13 cellular contexts compared by ENCODE assay signal in genomic region chr7:129370812-129371211, GRCh38.
DNase-seq lines count a peak whose midpoint lies in the region; ATAC-seq and TF ChIP-seq lines count a peak whose summit lies in the region.
"Had no signal": no experiment of that assay in that cellular context is flagged by ENCODE, and none has a peak within 500 bp of the region (broad histone marks: within the 10 kb centered on the region; RNA-seq: fewer than 3 reads in every experiment).

No MANE protein-coding gene starts in this region.

- no peaks in the 10 kb centered on the region for H3K9me2 ChIP-seq in hepatocyte (replicated peaks; ENCODE audit: insufficient read depth)

- H3K4me2 ChIP-seq in hepatocyte: peak overlapping the region; percentile 51

- H3K27me3 ChIP-seq in A673 (replicated peaks; ENCODE audit: insufficient read depth, low read depth, low read length, poor library complexity): no peaks in the 10 kb centered on the region
- no peaks in the 10 kb centered on the region for H3K27me3 ChIP-seq in RWPE2 (ENCODE audit: insufficient read depth, poor library complexity, severe bottlenecking)
- no peaks in the 10 kb centered on the region for H3K27me3 ChIP-seq in hepatocyte
- H3K27me3 ChIP-seq in uterus: no peaks in the 10 kb centered on the region
- H3K27me3 ChIP-seq in CD8-positive, alpha-beta memory T cell (ENCODE audit: insufficient read depth, low read length, poor library complexity, severe bottlenecking): no peaks in the 10 kb centered on the region
- H3K27me3 ChIP-seq: body of pancreas had no signal

- TF ChIP-seq POLR2A in uterus (IDR thresholded peaks at IDR 0.05): no peak

- intact Hi-C loops in A673 (cut with micrococcal nuclease; ENCODE audit: unreplicated experiment) (loop anchor here (10.0 kb wide), 1 partner anchor 644 kb away; no protein-coding TSS in a partner anchor), uterus (cut with DNase I; ENCODE audit: low total_unique reads) (no loop called here)

- WGBS in hepatocyte (ENCODE audit: low lambda C conversion rate, missing lambda C conversion rate): 36% methylated on average over 5 of the region's 5 CpGs

- POLR2A ChIA-PET in A673 (lab: Charles Lee; ENCODE audit: low non-redundant PET): no interaction called here
- POLR2A ChIA-PET in CD8-positive, alpha-beta memory T cell (lab: Charles Lee): interaction anchor here (1.0 kb wide), 1 partner anchor 244 kb away, joined by 3 read pairs; no protein-coding TSS in a partner anchor

- H3K36me3 ChIP-seq in A673 (ENCODE audit: insufficient read depth, low read length, poor library complexity, severe bottlenecking) (no peaks in the 10 kb centered on the region), RWPE2 (ENCODE audit: low read depth) (no peaks in the 10 kb centered on the region), hepatocyte (replicated peaks; ENCODE audit: insufficient read depth, low read depth) (no peaks in the 10 kb centered on the region), uterus (no peaks in the 10 kb centered on the region)
- no peaks in the 10 kb centered on the region for H3K36me3 ChIP-seq in CD8-positive, alpha-beta memory T cell (ENCODE audit: insufficient read depth, low read length)

- H3K36me3 Mint-ChIP-seq in CD8-positive, alpha-beta memory T cell: peaks cover 0 to 1% (median 0%) of the 10 kb centered on the region in 3 donors

- DNase-seq in A673 (ENCODE audit: low spot score): peak; percentile 58
- no peak for DNase-seq in RWPE2 (ENCODE audit: low spot score)
- peak; percentile 29 for DNase-seq in hepatocyte (ENCODE audit: low spot score)
- DNase-seq in uterus: no peak
- no peak for DNase-seq in stimulated activated CD8-positive, alpha-beta memory T cell treated with anti-CD3 and anti-CD28 coated beads, Interleukin-4, amount 100 ng/mL, for 48 hours
- no peak for DNase-seq in CD8-positive, alpha-beta memory T cell
- DNase-seq: activated CD8-positive, alpha-beta T cell treated with anti-CD3 and anti-CD28 coated beads, Interleukin-2, amount 10 ng/mL, durations not matched to agents 7 days and 5 days; body of pancreas; DMS 273 treated with DMSO at 0.1 percent for 48 hours; effector CD4-positive, alpha-beta T cell; NCI-H526 treated with DMSO at 0.1 percent for 48 hours had no signal

- BruUV-seq in A673 (replicated peaks; lab: Mats Ljungman, UMichigan): no TSS peak

- no peak overlapping the region for H3K27ac Mint-ChIP-seq in CD8-positive, alpha-beta memory T cell
- H3K27ac Mint-ChIP-seq: activated CD8-positive, alpha-beta T cell treated with anti-CD3 and anti-CD28 coated beads, Interleukin-2, amount 10 ng/mL, durations not matched to agents 7 days and 5 days had no signal

- H3K27me3 Mint-ChIP-seq in CD8-positive, alpha-beta memory T cell: no peaks in the 10 kb centered on the region

- peak; percentile 40; the same call in 1 of the 2 replicates for TF ChIP-seq CTCF in A673 (conservative IDR thresholded peaks at IDR 0.05; ENCODE audit: low read depth, low read length)
- 0 out of 2 replicates have a peak, but pooled peaks have one; percentile 4 for TF ChIP-seq CTCF in GM12875 (IDR thresholded peaks at IDR 0.05; ENCODE audit: borderline replicate concordance, insufficient read depth, low read depth, low read length)
- TF ChIP-seq CTCF in RWPE2 (IDR thresholded peaks at IDR 0.05; ENCODE audit: poor library complexity, severe bottlenecking): peak; percentile 12
- TF ChIP-seq CTCF in hepatocyte (IDR thresholded peaks at IDR 0.05; ENCODE audit: poor library complexity): peak; percentile 9
- no peak for TF ChIP-seq CTCF in uterus (IDR thresholded peaks at IDR 0.05)

- H2AFZ ChIP-seq in hepatocyte: no peak overlapping the region

- H3K4me3 ChIP-seq in A673 (ENCODE audit: low read depth, low read length, poor library complexity, severe bottlenecking): peak overlapping the region; percentile 13
- H3K4me3 ChIP-seq in GM12875 (ENCODE audit: low read depth, low read length): no peak overlapping the region
- H3K4me3 ChIP-seq in RWPE2 (ENCODE audit: severe bottlenecking): no peak overlapping the region
- no peak overlapping the region for H3K4me3 ChIP-seq in hepatocyte
- H3K4me3 ChIP-seq in uterus: no peak overlapping the region
- H3K4me3 ChIP-seq in CD8-positive, alpha-beta memory T cell (ENCODE audit: low read length): no peak overlapping the region
- H3K4me3 ChIP-seq: body of pancreas had no signal

- CTCF ChIA-PET in A673 (lab: Charles Lee): interaction anchor here (1.2 to 1.7 kb wide), 2 partner anchors 152 to 273 kb away, joined by 3 to 5 read pairs; no protein-coding TSS in a partner anchor
- CTCF ChIA-PET in CD8-positive, alpha-beta memory T cell (lab: Charles Lee): interaction anchor here (1.2 to 2.2 kb wide), 4 partner anchors 11 to 458 kb away, joined by 4 to 6 read pairs (median 4); no protein-coding TSS in a partner anchor

- H3K4me1 Mint-ChIP-seq in CD8-positive, alpha-beta memory T cell: peaks cover 14 to 16% (median 16%) of the 10 kb centered on the region in 3 donors

- no peak for ATAC-seq in RWPE2 (ENCODE audit: low read depth)
- ATAC-seq in GM21528 (IDR thresholded peaks at IDR 0.05; ENCODE audit: low FRiP score, unreplicated experiment): no peak
- ATAC-seq: activated CD8-positive, alpha-beta T cell treated with anti-CD3 and anti-CD28 coated beads, Interleukin-2, amount 10 ng/mL, durations not matched to agents 7 days and 5 days; body of pancreas had no signal

- H3K4me3 Mint-ChIP-seq in CD8-positive, alpha-beta memory T cell: no peak overlapping the region
- H3K4me3 Mint-ChIP-seq: activated CD8-positive, alpha-beta T cell treated with anti-CD3 and anti-CD28 coated beads, Interleukin-2, amount 10 ng/mL, durations not matched to agents 7 days and 5 days had no signal

- peaks cover 2% of the 10 kb centered on the region for H3K79me2 ChIP-seq in hepatocyte

- H3K4me1 ChIP-seq in A673 (ENCODE audit: insufficient read depth, low read length, poor library complexity, severe bottlenecking): peaks cover 57% of the 10 kb centered on the region
- peaks cover 2% of the 10 kb centered on the region for H3K4me1 ChIP-seq in RWPE2 (ENCODE audit: insufficient read depth, poor library complexity, severe bottlenecking)
- no peaks in the 10 kb centered on the region for H3K4me1 ChIP-seq in hepatocyte (ENCODE audit: insufficient read depth)
- H3K4me1 ChIP-seq in uterus: no peaks in the 10 kb centered on the region
- peaks cover 7% of the 10 kb centered on the region for H3K4me1 ChIP-seq in CD8-positive, alpha-beta memory T cell (ENCODE audit: insufficient read depth, low read length)

- no peaks in the 10 kb centered on the region for H4K20me1 ChIP-seq in hepatocyte (ENCODE audit: insufficient read depth, poor library complexity, severe bottlenecking)

- H3K9me3 Mint-ChIP-seq in CD8-positive, alpha-beta memory T cell: no peaks in the 10 kb centered on the region

- H3K27ac ChIP-seq in A673 (ENCODE audit: low read depth, low read length, poor library complexity, severe bottlenecking) (peak overlapping the region; percentile 60), RWPE2 (ENCODE audit: poor library complexity, severe bottlenecking) (no peak overlapping the region), hepatocyte (no peak overlapping the region), uterus (no peak overlapping the region)
- no peak overlapping the region for H3K27ac ChIP-seq in CD8-positive, alpha-beta memory T cell (ENCODE audit: low read depth, low read length)
- H3K27ac ChIP-seq: body of pancreas had no signal

- H3K9me3 ChIP-seq in A673 (ENCODE audit: low read depth, low read length, poor library complexity, severe bottlenecking) (no peaks in the 10 kb centered on the region), RWPE2 (ENCODE audit: severe bottlenecking) (no peaks in the 10 kb centered on the region), hepatocyte (ENCODE audit: low read depth) (no peaks in the 10 kb centered on the region), uterus (no peaks in the 10 kb centered on the region)
- no peaks in the 10 kb centered on the region for H3K9me3 ChIP-seq in CD8-positive, alpha-beta memory T cell (ENCODE audit: low read length)
- H3K9me3 ChIP-seq: body of pancreas had no signal

Comparison
In these comparisons a context has a peak if more than half of its experiments do, and no peak if none do; other contexts are left out.
1. DNase-seq: peak in A673 (single experiment) and hepatocyte (single experiment); none in RWPE2 (single experiment), uterus (0 of 2), stimulated activated CD8-positive, alpha-beta memory T cell treated with anti-CD3 and anti-CD28 coated beads, Interleukin-4, amount 100 ng/mL, for 48 hours (single experiment) and CD8-positive, alpha-beta memory T cell (0 of 5).
2. CTCF ChIP-seq: peak in A673 (single experiment), GM12875 (single experiment), RWPE2 (single experiment) and hepatocyte (single experiment); none in uterus (0 of 4).